1 cellular context compared by ENCODE assay signal in genomic region chr1:22025368-22026154, GRCh38.
A peak's percentile ranks its signal among the peaks of the same experiment; 100 is the strongest.
TF ChIP-seq lines count a peak whose summit lies in the region.

No MANE protein-coding gene starts in this region.

TF ChIP-seq in HepG2, 621 proteins besides CTCF, POLR2A, EP300 and RAD21 (continued from another document and continues in another):
- TF ChIP-seq LCORL (IDR thresholded peaks at IDR 0.05) (no peak), LCORL (CRISPR knock-in tag; IDR thresholded peaks at IDR 0.05) (no peak), MAFG (CRISPR knock-in tag; IDR thresholded peaks at IDR 0.05) (no peak), ZFP90 (CRISPR knock-in tag; IDR thresholded peaks at IDR 0.05; ENCODE audit: borderline replicate concordance) (peak; percentile 63; the same call in 1 of the 2 replicates), JARID2 (CRISPR knock-in tag; IDR thresholded peaks at IDR 0.05; ENCODE audit: insufficient replicate concordance) (no peak), SNAI1 (CRISPR knock-in tag; IDR thresholded peaks at IDR 0.05; ENCODE audit: borderline replicate concordance) (no peak), ZNF329 (CRISPR knock-in tag; IDR thresholded peaks at IDR 0.05; ENCODE audit: low read depth) (no peak), HOMEZ (CRISPR knock-in tag; IDR thresholded peaks at IDR 0.05; ENCODE audit: low read depth) (no peak), TRAFD1 (CRISPR knock-in tag; IDR thresholded peaks at IDR 0.05; ENCODE audit: borderline replicate concordance) (0 out of 2 replicates have a peak, but pooled peaks have one; percentile 41), IKZF5 (CRISPR knock-in tag; IDR thresholded peaks at IDR 0.05) (peak; percentile 27), GFI1 (CRISPR knock-in tag; IDR thresholded peaks at IDR 0.05; ENCODE audit: borderline replicate concordance) (peak; percentile 2; the same call in 1 of the 2 replicates), ZNF432 (CRISPR knock-in tag; IDR thresholded peaks at IDR 0.05; ENCODE audit: borderline replicate concordance) (no peak), ZGPAT (CRISPR knock-in tag; IDR thresholded peaks at IDR 0.05) (peak; percentile 19), SRSF4 (IDR thresholded peaks at IDR 0.05; ENCODE audit: low read depth, low read length, poor library complexity, severe bottlenecking) (no peak), MEIS2 (CRISPR knock-in tag; IDR thresholded peaks at IDR 0.05) (peak; percentile 69; the same call in 1 of the 2 replicates), FOXO4 (CRISPR knock-in tag; conservative IDR thresholded peaks at IDR 0.05) (peak; percentile 97), ELF4 (CRISPR knock-in tag; IDR thresholded peaks at IDR 0.05; ENCODE audit: borderline replicate concordance) (peak; percentile 85; the same call in 1 of the 2 replicates), KLF6 (CRISPR knock-in tag; IDR thresholded peaks at IDR 0.05) (no peak), MTA3 (CRISPR knock-in tag; IDR thresholded peaks at IDR 0.05) (no peak), PCBP1 (IDR thresholded peaks at IDR 0.05; ENCODE audit: borderline replicate concordance, low read depth, low read length) (peak; percentile 74; the same call in 1 of the 2 replicates), MIER3 (CRISPR knock-in tag; IDR thresholded peaks at IDR 0.05; ENCODE audit: borderline replicate concordance) (0 out of 2 replicates have a peak, but pooled peaks have one; percentile 16), ZNF331 (CRISPR knock-in tag; IDR thresholded peaks at IDR 0.05) (peak; percentile 13; the same call in 1 of the 2 replicates), RBM22 (optimal IDR thresholded peaks at IDR 0.05; ENCODE audit: low read length) (no peak), TBP (CRISPR knock-in tag; IDR thresholded peaks at IDR 0.05) (no peak), NFRKB (IDR thresholded peaks at IDR 0.05) (no peak), RELA (CRISPR knock-in tag; IDR thresholded peaks at IDR 0.05) (0 out of 2 replicates have a peak, but pooled peaks have one; percentile 31), CEBPG (CRISPR knock-in tag; IDR thresholded peaks at IDR 0.05) (0 out of 2 replicates have a peak, but pooled peaks have one; percentile 27), SUZ12 (IDR thresholded peaks at IDR 0.05; ENCODE audit: low read depth, low read length) (no peak), ZNF557 (CRISPR knock-in tag; IDR thresholded peaks at IDR 0.05) (0 out of 2 replicates have a peak, but pooled peaks have one; percentile 27), ONECUT2 (CRISPR knock-in tag; IDR thresholded peaks at IDR 0.05) (no peak), FOXA1 (IDR thresholded peaks at IDR 0.05) (no peak), FOXA1 (CRISPR knock-in tag; IDR thresholded peaks at IDR 0.05) (peak; percentile 3; the same call in 1 of the 2 replicates), ZNF564 (CRISPR knock-in tag; IDR thresholded peaks at IDR 0.05) (0 out of 2 replicates have a peak, but pooled peaks have one; percentile 44), POLR2AphosphoS5 (IDR thresholded peaks at IDR 0.05; ENCODE audit: low read depth, low read length) (peak; percentile 91), HMGXB3 (CRISPR knock-in tag; IDR thresholded peaks at IDR 0.05; ENCODE audit: borderline replicate concordance) (peak; percentile 37; the same call in 1 of the 2 replicates), TCF7 (IDR thresholded peaks at IDR 0.05; ENCODE audit: low read depth) (no peak), ZBTB7A (CRISPR knock-in tag; IDR thresholded peaks at IDR 0.05) (peak; percentile 45; the same call in 1 of the 2 replicates), ELK4 (CRISPR knock-in tag; IDR thresholded peaks at IDR 0.05; ENCODE audit: borderline replicate concordance) (no peak), CAMTA2 (CRISPR knock-in tag; IDR thresholded peaks at IDR 0.05; ENCODE audit: borderline replicate concordance) (no peak), ZNF431 (CRISPR knock-in tag; IDR thresholded peaks at IDR 0.05; ENCODE audit: borderline replicate concordance, low read depth) (no peak)
- TF ChIP-seq, protein P1, sequence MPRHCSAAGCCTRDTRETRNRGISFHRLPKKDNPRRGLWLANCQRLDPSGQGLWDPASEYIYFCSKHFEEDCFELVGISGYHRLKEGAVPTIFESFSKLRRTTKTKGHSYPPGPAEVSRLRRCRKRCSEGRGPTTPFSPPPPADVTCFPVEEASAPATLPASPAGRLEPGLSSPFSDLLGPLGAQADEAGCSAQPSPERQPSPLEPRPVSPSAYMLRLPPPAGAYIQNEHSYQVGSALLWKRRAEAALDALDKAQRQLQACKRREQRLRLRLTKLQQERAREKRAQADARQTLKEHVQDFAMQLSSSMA (CRISPR knock-in tag; IDR thresholded peaks at IDR 0.05), result no peak
- TF ChIP-seq, protein P2, sequence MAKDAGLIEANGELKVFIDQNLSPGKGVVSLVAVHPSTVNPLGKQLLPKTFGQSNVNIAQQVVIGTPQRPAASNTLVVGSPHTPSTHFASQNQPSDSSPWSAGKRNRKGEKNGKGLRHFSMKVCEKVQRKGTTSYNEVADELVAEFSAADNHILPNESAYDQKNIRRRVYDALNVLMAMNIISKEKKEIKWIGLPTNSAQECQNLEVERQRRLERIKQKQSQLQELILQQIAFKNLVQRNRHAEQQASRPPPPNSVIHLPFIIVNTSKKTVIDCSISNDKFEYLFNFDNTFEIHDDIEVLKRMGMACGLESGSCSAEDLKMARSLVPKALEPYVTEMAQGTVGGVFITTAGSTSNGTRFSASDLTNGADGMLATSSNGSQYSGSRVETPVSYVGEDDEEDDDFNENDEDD (CRISPR knock-in tag; IDR thresholded peaks at IDR 0.05; ENCODE audit: borderline replicate concordance), result peak; percentile 86
- TF ChIP-seq, protein P3, sequence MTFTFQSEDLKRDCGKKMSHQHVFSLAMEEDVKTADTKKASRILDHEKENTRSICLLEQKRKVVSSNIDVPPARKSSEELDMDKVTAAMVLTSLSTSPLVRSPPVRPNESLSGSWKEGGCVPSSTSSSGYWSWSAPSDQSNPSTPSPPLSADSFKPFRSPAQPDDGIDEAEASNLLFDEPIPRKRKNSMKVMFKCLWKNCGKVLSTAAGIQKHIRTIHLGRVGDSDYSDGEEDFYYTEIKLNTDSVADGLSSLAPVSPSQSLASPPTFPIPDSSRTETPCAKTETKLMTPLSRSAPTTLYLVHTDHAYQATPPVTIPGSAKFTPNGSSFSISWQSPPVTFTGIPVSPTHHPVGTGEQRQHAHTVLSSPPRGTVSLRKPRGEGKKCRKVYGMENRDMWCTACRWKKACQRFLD (CRISPR knock-in tag; IDR thresholded peaks at IDR 0.05; ENCODE audit: borderline replicate concordance), result no peak
- TF ChIP-seq, protein P4, sequence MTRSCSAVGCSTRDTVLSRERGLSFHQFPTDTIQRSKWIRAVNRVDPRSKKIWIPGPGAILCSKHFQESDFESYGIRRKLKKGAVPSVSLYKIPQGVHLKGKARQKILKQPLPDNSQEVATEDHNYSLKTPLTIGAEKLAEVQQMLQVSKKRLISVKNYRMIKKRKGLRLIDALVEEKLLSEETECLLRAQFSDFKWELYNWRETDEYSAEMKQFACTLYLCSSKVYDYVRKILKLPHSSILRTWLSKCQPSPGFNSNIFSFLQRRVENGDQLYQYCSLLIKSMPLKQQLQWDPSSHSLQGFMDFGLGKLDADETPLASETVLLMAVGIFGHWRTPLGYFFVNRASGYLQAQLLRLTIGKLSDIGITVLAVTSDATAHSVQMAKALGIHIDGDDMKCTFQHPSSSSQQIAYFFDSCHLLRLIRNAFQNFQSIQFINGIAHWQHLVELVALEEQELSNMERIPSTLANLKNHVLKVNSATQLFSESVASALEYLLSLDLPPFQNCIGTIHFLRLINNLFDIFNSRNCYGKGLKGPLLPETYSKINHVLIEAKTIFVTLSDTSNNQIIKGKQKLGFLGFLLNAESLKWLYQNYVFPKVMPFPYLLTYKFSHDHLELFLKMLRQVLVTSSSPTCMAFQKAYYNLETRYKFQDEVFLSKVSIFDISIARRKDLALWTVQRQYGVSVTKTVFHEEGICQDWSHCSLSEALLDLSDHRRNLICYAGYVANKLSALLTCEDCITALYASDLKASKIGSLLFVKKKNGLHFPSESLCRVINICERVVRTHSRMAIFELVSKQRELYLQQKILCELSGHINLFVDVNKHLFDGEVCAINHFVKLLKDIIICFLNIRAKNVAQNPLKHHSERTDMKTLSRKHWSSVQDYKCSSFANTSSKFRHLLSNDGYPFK (CRISPR knock-in tag; IDR thresholded peaks at IDR 0.05; ENCODE audit: borderline replicate concordance), result peak; percentile 67
